Comparison of ENCODE assay signal across 25 cellular contexts in genomic region chr18:22734812-22735627, GRCh38.
DNase-seq lines count a peak whose midpoint lies in the region; ATAC-seq, FAIRE-seq and TF ChIP-seq lines count a peak whose summit lies in the region.
"Had no signal": no experiment of that assay in that cellular context is flagged by ENCODE, and none has a peak within 500 bp of the region (broad histone marks: within the 10 kb centered on the region; RNA-seq: fewer than 3 reads in every experiment).

No MANE protein-coding gene starts in this region.

- H3K79me1 ChIP-seq in neuronal stem cell (ENCODE audit: low read depth, low read length) = no peaks in the 10 kb centered on the region

- 41% methylated on average over 6 of the region's 7 CpGs for WGBS in HepG2 (ENCODE audit: low lambda C conversion rate)
- 94% methylated on average over 5 of the region's 7 CpGs for WGBS in right lobe of liver (ENCODE audit: insufficient coverage, low coverage, low lambda C conversion rate, missing lambda C conversion rate)
- WGBS in neuronal stem cell (ENCODE audit: extremely low coverage in 2 of 2, insufficient read length in 2 of 2, insufficient replicate concordance in 1 of 2), 2 donors = no CpG with 5 or more reads among the region's 7 CpGs

- no peak overlapping the region for H3K23ac ChIP-seq in neuronal stem cell (ENCODE audit: low read depth, low read length, poor library complexity)

- H3K14ac ChIP-seq in neuronal stem cell (ENCODE audit: low read length) = peak overlapping the region; percentile 71

- ATAC-seq in HepG2 = no peak
- no peak for ATAC-seq in right lobe of liver
- no peak for ATAC-seq in activated CD4-positive, CD25-positive, alpha-beta regulatory T cell treated with anti-CD3 and anti-CD28 coated beads, Interleukin-2, amount 50 U/mL, for 24 hours
- ATAC-seq: activated CD4-positive, alpha-beta T cell treated with anti-CD3 and anti-CD28 coated beads for 36 hours; activated naive CD4-positive, alpha-beta T cell treated with anti-CD3 and anti-CD28 coated beads, Interleukin-2, amount 50 U/mL, for 72 hours; natural killer cell; PC-3; T-cell had no signal

- no peak overlapping the region for H2BK12ac ChIP-seq in neuronal stem cell (ENCODE audit: low read length)

- H2BK15ac ChIP-seq in neuronal stem cell (ENCODE audit: low read length) = no peak overlapping the region

- no peak overlapping the region for H3K4me3 ChIP-seq in HepG2 (replicated peaks in 1 of 3; ENCODE audit: insufficient read depth in 1 of 3, low read depth in 2 of 3, low read length in 3 of 3)
- H3K4me3 ChIP-seq in right lobe of liver = no peak overlapping the region
- no peak overlapping the region for H3K4me3 ChIP-seq in brain microvascular endothelial cell (ENCODE audit: low read depth, low read length)
- no peak overlapping the region for H3K4me3 ChIP-seq in neuronal stem cell (ENCODE audit: low read length in 2 of 2)
- no peak overlapping the region for H3K4me3 ChIP-seq in effector memory CD4-positive, alpha-beta T cell (ENCODE audit: insufficient read depth, low read depth, low read length, poor library complexity, severe bottlenecking)
- H3K4me3 ChIP-seq: spleen, uterus had no signal

- TF ChIP-seq EP300 in HepG2 (IDR thresholded peaks at IDR 0.05; ENCODE audit: low read depth in 2 of 2, low read length in 2 of 2) = no peak
- TF ChIP-seq EP300 in HepG2 (CRISPR knock-in tag; IDR thresholded peaks at IDR 0.05; ENCODE audit: borderline replicate concordance) = no peak

- peak overlapping the region; percentile 85 for H4K91ac ChIP-seq in neuronal stem cell (ENCODE audit: low read depth, low read length, poor library complexity)

- FAIRE-seq in HepG2 (lab: Jason Lieb, UNC) (no peak), D721Med (lab: Jason Lieb, UNC) (no peak)
- FAIRE-seq: TTC549 had no signal

- no peaks in the 10 kb centered on the region for H3K79me2 ChIP-seq in HepG2 (ENCODE audit: insufficient read depth, low read length)

- no peak overlapping the region for H2AK5ac ChIP-seq in neuronal stem cell (ENCODE audit: low read depth, low read length)

- no peaks in the 10 kb centered on the region for H3K36me3 ChIP-seq in HepG2 (replicated peaks in 1 of 2; ENCODE audit: control insufficient read depth in 1 of 2, insufficient read depth in 2 of 2, low read length in 2 of 2)
- no peaks in the 10 kb centered on the region for H3K36me3 ChIP-seq in right lobe of liver
- no peaks in the 10 kb centered on the region for H3K36me3 ChIP-seq in brain microvascular endothelial cell (replicated peaks)
- H3K36me3 ChIP-seq in neuronal stem cell (replicated peaks in 1 of 2; ENCODE audit: control insufficient read depth in 2 of 2, insufficient read depth in 2 of 2, low read length in 2 of 2) = no peaks in the 10 kb centered on the region
- H3K36me3 ChIP-seq in effector memory CD4-positive, alpha-beta T cell (ENCODE audit: control insufficient read depth, insufficient read depth, low read length) = no peaks in the 10 kb centered on the region
- H3K36me3 ChIP-seq: spleen, uterus had no signal

- no peak overlapping the region for H3K9ac ChIP-seq in HepG2 (ENCODE audit: insufficient read depth, low read depth, low read length)
- H3K9ac ChIP-seq in neuronal stem cell (ENCODE audit: low read depth, low read length, poor library complexity) = no peak overlapping the region

- DNase-seq in HepG2 (ENCODE audit: low spot score) (no peak), right lobe of liver (no peak), brain microvascular endothelial cell (peak; percentile 7), neuronal stem cell (ENCODE audit: low spot score) (no peak), D721Med (ENCODE audit: insufficient read length, low spot score) (no peak)
- no peak for DNase-seq in effector memory CD4-positive, alpha-beta T cell
- no peak for DNase-seq in stimulated activated CD4-positive, alpha-beta T cell treated with anti-CD3 and anti-CD28 coated beads, Interleukin-1b, Interleukin-23, amount 100 ng/mL, for 48 hours
- DNase-seq: activated CD4-positive, alpha-beta T cell treated with anti-CD3 and anti-CD28 coated beads for 36 hours; CD4-positive, alpha-beta T cell; cortex of kidney; DMS153; foreskin melanocyte; GF-D8; natural killer cell; NCI-H1694; NCI-H345; PC-3; spleen; stimulated activated CD8-positive, alpha-beta memory T cell treated with anti-CD3 and anti-CD28 coated beads, Interleukin-4, amount 100 ng/mL, for 48 hours; substantia nigra; T-cell; uterus had no signal

- intact Hi-C loops in HepG2 (cut with micrococcal nuclease; ENCODE audit: unreplicated experiment) = no loop called here
- intact Hi-C loops in right lobe of liver (cut with DNase I) = no loop called here

- H3K4me1 ChIP-seq in HepG2 (ENCODE audit: insufficient read depth, low read length) = no peaks in the 10 kb centered on the region
- H3K4me1 ChIP-seq in right lobe of liver = peaks cover 0 to 9% (median 0%) of the 10 kb centered on the region in 4 donors
- H3K4me1 ChIP-seq in neuronal stem cell (ENCODE audit: control insufficient read depth in 2 of 2, insufficient read depth in 1 of 2, low read depth in 1 of 2, low read length in 2 of 2) = peaks cover 0 to 8% of the 10 kb centered on the region in 2 donors
- no peaks in the 10 kb centered on the region for H3K4me1 ChIP-seq in effector memory CD4-positive, alpha-beta T cell (ENCODE audit: control insufficient read depth, insufficient read depth, low read length, poor library complexity, severe bottlenecking)
- H3K4me1 ChIP-seq: spleen, uterus had no signal

- H3K9me3 ChIP-seq in HepG2 (ENCODE audit: low read length) = no peaks in the 10 kb centered on the region
- no peaks in the 10 kb centered on the region for H3K9me3 ChIP-seq in right lobe of liver
- H3K9me3 ChIP-seq in neuronal stem cell (replicated peaks in 1 of 2; ENCODE audit: control insufficient read depth in 2 of 2, insufficient read depth in 1 of 2, low read depth in 1 of 2, low read length in 2 of 2) = peaks cover 0 to 3% of the 10 kb centered on the region in 2 donors
- H3K9me3 ChIP-seq in effector memory CD4-positive, alpha-beta T cell (ENCODE audit: control insufficient read depth, low read length) = no peaks in the 10 kb centered on the region
- H3K9me3 ChIP-seq: spleen, uterus had no signal

- H3K18ac ChIP-seq in neuronal stem cell (ENCODE audit: low read length) = no peak overlapping the region

- H3K4me2 ChIP-seq in HepG2 (ENCODE audit: low read depth, low read length) (no peak overlapping the region), neuronal stem cell (ENCODE audit: insufficient read depth, low read length, poor library complexity, severe bottlenecking) (no peak overlapping the region)

- no peak overlapping the region for H2BK5ac ChIP-seq in neuronal stem cell (ENCODE audit: low read length)

- H2BK120ac ChIP-seq in neuronal stem cell (ENCODE audit: low read depth, low read length) = no peak overlapping the region

- CTCF ChIA-PET in HepG2 (lab: Yijun Ruan, JAX; ENCODE audit: low intra/inter-chr PET ratio, low total read pairs) = no interaction called here

- TF ChIP-seq POLR2A in HepG2 (IDR thresholded peaks at IDR 0.05; ENCODE audit: insufficient read depth in 1 of 2, low read depth in 2 of 2, low read length in 2 of 2) = no peak
- TF ChIP-seq POLR2A in right lobe of liver (IDR thresholded peaks at IDR 0.05) = no peak

- no peaks in the 10 kb centered on the region for H4K20me1 ChIP-seq in HepG2 (ENCODE audit: insufficient read depth, low read length)

- H2AFZ ChIP-seq in HepG2 (ENCODE audit: low read length) = no peak overlapping the region
- H2AFZ ChIP-seq in neuronal stem cell (ENCODE audit: low read length) = no peak overlapping the region

- TF ChIP-seq RAD21 in HepG2 (CRISPR knock-in tag; IDR thresholded peaks at IDR 0.05) = no peak

- no peak overlapping the region for H3K27ac ChIP-seq in HepG2 (ENCODE audit: extremely low read length, insufficient read depth, low read length)
- no peak overlapping the region for H3K27ac ChIP-seq in right lobe of liver
- H3K27ac ChIP-seq in brain microvascular endothelial cell = no peak overlapping the region
- no peak overlapping the region for H3K27ac ChIP-seq in neuronal stem cell (replicated peaks; ENCODE audit: low read length)
- H3K27ac ChIP-seq in effector memory CD4-positive, alpha-beta T cell (ENCODE audit: insufficient read depth, low read length, poor library complexity, severe bottlenecking) = no peak overlapping the region
- H3K27ac ChIP-seq: spleen had no signal

- POLR2A ChIA-PET in HepG2 (lab: Yijun Ruan, JAX) = no interaction called here

- TF ChIP-seq CTCF in HepG2 (CRISPR knock-in tag; IDR thresholded peaks at IDR 0.05) (no peak), right lobe of liver (IDR thresholded peaks at IDR 0.05) (no peak), brain microvascular endothelial cell (IDR thresholded peaks at IDR 0.05; ENCODE audit: low read depth, low read length, missing control alignments) (no peak), D721Med (IDR thresholded peaks at IDR 0.05; ENCODE audit: insufficient read depth, missing control alignments) (no peak)

- H3K27me3 ChIP-seq in HepG2 (ENCODE audit: control insufficient read depth in 1 of 2, insufficient read depth in 2 of 2, low read length in 2 of 2) (no peaks in the 10 kb centered on the region; a peak in 1 of 5 replicates), right lobe of liver (no peaks in the 10 kb centered on the region), brain microvascular endothelial cell (replicated peaks) (no peaks in the 10 kb centered on the region), neuronal stem cell (ENCODE audit: control insufficient read depth in 3 of 3, insufficient read depth in 3 of 3, low read depth in 1 of 3, low read length in 3 of 3) (no peaks in the 10 kb centered on the region)
- H3K27me3 ChIP-seq in effector memory CD4-positive, alpha-beta T cell (replicated peaks; ENCODE audit: control insufficient read depth, insufficient read depth, low read length, poor library complexity, severe bottlenecking) = no peaks in the 10 kb centered on the region
- H3K27me3 ChIP-seq: spleen, uterus had no signal

- no peak overlapping the region for H3K4ac ChIP-seq in neuronal stem cell (ENCODE audit: low read length)

- in situ Hi-C loops in HepG2 (cut with HindIII; ENCODE audit: extremely low pct_ligation_motif_present, low pct_unique_long_range_greater_than_20kb) (no loop called here), brain microvascular endothelial cell (cut with HindIII; ENCODE audit: low pct_ligation_motif_present, low sequenced_read_pairs) (no loop called here)

- H4K8ac ChIP-seq in neuronal stem cell (ENCODE audit: low read depth, low read length) = no peak overlapping the region

- BruUV-seq in HepG2 (replicated peaks; lab: Mats Ljungman, UMichigan) = no TSS peak

TF ChIP-seq in HepG2, 621 proteins besides CTCF, POLR2A, EP300 and RAD21 (continues in another document):
- TF ChIP-seq ZNF678 (CRISPR knock-in tag; IDR thresholded peaks at IDR 0.05) (no peak), RBM39 (IDR thresholded peaks at IDR 0.05; ENCODE audit: low read depth, low read length, poor library complexity, severe bottlenecking) (no peak)
